ENCODE assay signal across 2 cellular contexts in the genomic region with DNA sequence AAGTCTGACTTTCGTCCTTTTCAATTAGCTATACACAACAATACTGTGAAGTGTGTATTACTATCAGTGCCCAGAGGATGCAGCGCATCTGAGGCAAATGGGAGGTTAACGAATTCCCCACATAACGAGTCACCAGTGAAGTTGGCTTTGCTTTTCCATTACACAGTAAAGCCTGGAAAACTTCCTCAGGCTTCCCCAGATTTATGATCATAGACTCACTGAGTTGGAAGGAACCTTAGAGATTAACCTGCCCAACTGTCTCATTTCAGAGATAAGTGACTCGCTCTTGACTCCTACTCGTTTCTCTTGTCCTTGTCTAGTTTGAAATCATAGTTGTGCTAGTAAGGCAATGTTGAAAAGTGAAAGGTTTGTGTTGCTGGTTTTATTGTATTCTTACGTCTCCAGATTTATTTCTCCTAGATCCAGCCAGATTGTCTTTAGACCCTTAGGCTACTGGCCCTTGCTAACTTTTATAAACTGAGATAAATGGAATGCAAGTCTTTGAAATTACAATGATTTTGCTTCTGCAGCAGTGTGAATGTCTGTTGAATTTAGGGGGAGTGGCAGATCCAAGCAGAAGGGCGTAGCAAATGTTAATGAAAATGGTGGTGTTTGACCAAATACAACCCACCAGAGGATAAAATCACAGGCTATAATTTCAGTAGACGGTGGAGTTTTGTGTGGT.
TF ChIP-seq lines count a peak whose summit lies in the region.

No MANE protein-coding gene starts in this region.

TF ChIP-seq in A549, 52 proteins besides CTCF, POLR2A, EP300 and RAD21 (continued from another document):
- TF ChIP-seq, protein P1, sequence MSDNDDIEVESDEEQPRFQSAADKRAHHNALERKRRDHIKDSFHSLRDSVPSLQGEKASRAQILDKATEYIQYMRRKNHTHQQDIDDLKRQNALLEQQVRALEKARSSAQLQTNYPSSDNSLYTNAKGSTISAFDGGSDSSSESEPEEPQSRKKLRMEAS (IDR thresholded peaks at IDR 0.05), result no peak
- TF ChIP-seq MAZ (IDR thresholded peaks at IDR 0.05; ENCODE audit: borderline replicate concordance, low read depth, low read length), result no peak

TF ChIP-seq in HepG2, 621 proteins besides CTCF, POLR2A, EP300 and RAD21 (continued from another document):
- TF ChIP-seq MXD1 (CRISPR knock-in tag; IDR thresholded peaks at IDR 0.05) (no peak), EZH2 (conservative IDR thresholded peaks at IDR 0.05; ENCODE audit: low read depth, low read length) (no peak), NCOA5 (CRISPR knock-in tag; IDR thresholded peaks at IDR 0.05) (no peak), ZNF251 (CRISPR knock-in tag; IDR thresholded peaks at IDR 0.05) (no peak), ZBTB38 (CRISPR knock-in tag; IDR thresholded peaks at IDR 0.05) (no peak), NR2C2 (CRISPR knock-in tag; IDR thresholded peaks at IDR 0.05; ENCODE audit: borderline replicate concordance) (no peak), TEAD3 (CRISPR knock-in tag; optimal IDR thresholded peaks at IDR 0.05; ENCODE audit: borderline replicate concordance) (no peak), POGK (CRISPR knock-in tag; conservative IDR thresholded peaks at IDR 0.05) (no peak)
